Comparison of ENCODE assay signal across 1 cellular context in genomic region chr4:10673817-10674369, GRCh38.
TF ChIP-seq lines count a peak whose summit lies in the region.

No MANE protein-coding gene starts in this region.

TF ChIP-seq in GM12878, 131 proteins besides CTCF, POLR2A, EP300 and RAD21 (continued from another document):
- TF ChIP-seq NKRF (conservative IDR thresholded peaks at IDR 0.05): no peak
- no peak for TF ChIP-seq REST (IDR thresholded peaks at IDR 0.05; ENCODE audit: low read depth, low read length)
- TF ChIP-seq CHD4 (IDR thresholded peaks at IDR 0.05): no peak
- TF ChIP-seq MTA2 (IDR thresholded peaks at IDR 0.05; ENCODE audit: low read depth): peak; percentile 83
- TF ChIP-seq RUNX3 (IDR thresholded peaks at IDR 0.05; ENCODE audit: low read length): peak; percentile 84
- TF ChIP-seq STAT3 (IDR thresholded peaks at IDR 0.05; ENCODE audit: low read depth, low read length): no peak
- no peak for TF ChIP-seq ZBTB40 (IDR thresholded peaks at IDR 0.05; ENCODE audit: borderline replicate concordance)
- TF ChIP-seq FOXK2 (IDR thresholded peaks at IDR 0.05): no peak
- no peak for TF ChIP-seq SP1 (IDR thresholded peaks at IDR 0.05; ENCODE audit: low read depth, low read length)
- TF ChIP-seq SPI1 (IDR thresholded peaks at IDR 0.05; ENCODE audit: borderline replicate concordance, insufficient read depth, low read depth, low read length): 0 out of 2 replicates have a peak, but pooled peaks have one; percentile 46
- peak; percentile 80 for TF ChIP-seq PBX3 (IDR thresholded peaks at IDR 0.05; ENCODE audit: insufficient replicate concordance, low read depth, low read length)
- peak; percentile 29 for TF ChIP-seq BCL3 (IDR thresholded peaks at IDR 0.05; ENCODE audit: borderline replicate concordance, insufficient read depth, low read depth, low read length, poor library complexity, severe bottlenecking)
- no peak for TF ChIP-seq TBL1XR1 (IDR thresholded peaks at IDR 0.05; ENCODE audit: low read depth, low read length)
- TF ChIP-seq ZZZ3 (IDR thresholded peaks at IDR 0.05; ENCODE audit: control insufficient read depth, insufficient read length, low read depth): no peak
- TF ChIP-seq NR2F1 (conservative IDR thresholded peaks at IDR 0.05): no peak
- no peak for TF ChIP-seq NFYA (IDR thresholded peaks at IDR 0.05; ENCODE audit: borderline replicate concordance, low read depth, low read length)
- no peak for TF ChIP-seq SREBF2 (IDR thresholded peaks at IDR 0.05; ENCODE audit: low read length)
- no peak for TF ChIP-seq RFX5 (IDR thresholded peaks at IDR 0.05; ENCODE audit: low read depth, low read length)
- no peak for TF ChIP-seq JUND (IDR thresholded peaks at IDR 0.05; ENCODE audit: low read depth, low read length)
- TF ChIP-seq SKIL (IDR thresholded peaks at IDR 0.05; ENCODE audit: low read depth, poor library complexity, severe bottlenecking): no peak
- TF ChIP-seq HDAC6 (IDR thresholded peaks at IDR 0.05; ENCODE audit: unreplicated experiment): no peak
- no peak for TF ChIP-seq MEF2B (IDR thresholded peaks at IDR 0.05; ENCODE audit: partially characterized antibody, poor library complexity, severe bottlenecking)
- peak; percentile 72; the same call in 1 of the 2 replicates for TF ChIP-seq ZNF687 (IDR thresholded peaks at IDR 0.05)
- TF ChIP-seq HCFC1 (IDR thresholded peaks at IDR 0.05; ENCODE audit: low read length): no peak
- TF ChIP-seq TCF3 (IDR thresholded peaks at IDR 0.05; ENCODE audit: borderline replicate concordance, insufficient read depth, low read depth, low read length): no peak
- no peak for TF ChIP-seq SMARCA5 (IDR thresholded peaks at IDR 0.05)
- no peak for TF ChIP-seq HSF1 (IDR thresholded peaks at IDR 0.05; ENCODE audit: low read depth, low read length)
- TF ChIP-seq NFIC (IDR thresholded peaks at IDR 0.05; ENCODE audit: low read depth, low read length): peak; percentile 60; the same call in 1 of the 2 replicates
- 0 out of 2 replicates have a peak, but pooled peaks have one; percentile 58 for TF ChIP-seq MEF2A (IDR thresholded peaks at IDR 0.05; ENCODE audit: insufficient read depth, low read depth, low read length)
- TF ChIP-seq IRF4 (IDR thresholded peaks at IDR 0.05; ENCODE audit: low read depth, low read length): 0 out of 2 replicates have a peak, but pooled peaks have one; percentile 44
